Comparison of ENCODE assay signal across 8 cellular contexts in genomic region chr11:122656073-122656630, GRCh38. TPM values are rescaled to one million over a fixed set of nuclear protein-coding genes. Genes with fewer than 3 reads are reported as not detected.
DNase-seq lines count a peak whose midpoint lies in the region; ATAC-seq and TF ChIP-seq lines count a peak whose summit lies in the region.

No MANE protein-coding gene starts in this region.

- peaks cover 52% of the 10 kb centered on the region for H3K27me3 Mint-ChIP-seq in activated CD4-positive, alpha-beta T cell treated with anti-CD3 and anti-CD28 coated beads, Interleukin-2, amount 10 ng/mL, durations not matched to agents 24 days and 14 days

- intact Hi-C loops in activated CD4-positive, alpha-beta T cell treated with anti-CD3 and anti-CD28 coated beads, Interleukin-2, amount 10 ng/mL, durations not matched to agents 24 days and 14 days (cut with micrococcal nuclease): loop anchor here (2.0 to 10.0 kb wide), 3 partner anchors 15 to 199 kb away; no protein-coding TSS in a partner anchor
- intact Hi-C loops in colonic mucosa (cut with DNase I): no loop called here
- intact Hi-C loops in lower lobe of right lung (cut with DNase I): no loop called here

- H3K27me3 ChIP-seq in H7 (ENCODE audit: control insufficient read depth, insufficient read depth, low read length) (peaks cover 13% of the 10 kb centered on the region), colonic mucosa (no peaks in the 10 kb centered on the region), lower lobe of right lung (ENCODE audit: low read depth) (no peaks in the 10 kb centered on the region)

- ATAC-seq in lower lobe of right lung: peak; percentile 81

- H3K36me3 ChIP-seq in H7 (replicated peaks; ENCODE audit: control insufficient read depth, insufficient read depth, low read length): no peaks in the 10 kb centered on the region
- H3K36me3 ChIP-seq in colonic mucosa: no peaks in the 10 kb centered on the region
- H3K36me3 ChIP-seq in lower lobe of right lung: no peaks in the 10 kb centered on the region

- peaks cover 5% of the 10 kb centered on the region for H3K36me3 Mint-ChIP-seq in activated CD4-positive, alpha-beta T cell treated with anti-CD3 and anti-CD28 coated beads, Interleukin-2, amount 10 ng/mL, durations not matched to agents 24 days and 14 days (ENCODE audit: low read depth)

- DNase-seq in GM04504 (ENCODE audit: low read depth): peak; percentile 45
- DNase-seq in H7: peak; percentile 85
- DNase-seq in LoVo (ENCODE audit: low spot score): peak; percentile 51
- peak; percentile 83 for DNase-seq in activated CD4-positive, alpha-beta T cell treated with anti-CD3 and anti-CD28 coated beads, Interleukin-2, amount 10 ng/mL, durations not matched to agents 24 days and 14 days
- peak; percentile 44 for DNase-seq in colonic mucosa
- peak; percentile 75 for DNase-seq in lower lobe of right lung
- peak; percentile 24 to 40 (median 29) for DNase-seq in stimulated activated CD4-positive, alpha-beta T cell treated with anti-CD3 and anti-CD28 coated beads, TNF-alpha, amount 100 ng/mL, for 48 hours (ENCODE audit: low read depth in 3 of 3)
- no peak for DNase-seq in superior temporal gyrus (ENCODE audit: extremely low spot score)

- peak overlapping the region; percentile 86 for H3K27ac Mint-ChIP-seq in activated CD4-positive, alpha-beta T cell treated with anti-CD3 and anti-CD28 coated beads, Interleukin-2, amount 10 ng/mL, durations not matched to agents 24 days and 14 days

- peak overlapping the region; percentile 67 for H3K27ac ChIP-seq in colonic mucosa
- peak overlapping the region; percentile 87 for H3K27ac ChIP-seq in lower lobe of right lung

- no peak for TF ChIP-seq CTCF in colonic mucosa (IDR thresholded peaks at IDR 0.05)
- TF ChIP-seq CTCF in lower lobe of right lung (IDR thresholded peaks at IDR 0.05): no peak

- H3K4me3 ChIP-seq in H7 (ENCODE audit: insufficient read depth, low read depth, low read length): peak overlapping the region; percentile 79
- H3K4me3 ChIP-seq in colonic mucosa: peak overlapping the region; percentile 56
- peak overlapping the region; percentile 94 for H3K4me3 ChIP-seq in lower lobe of right lung

- no peaks in the 10 kb centered on the region for H3K4me1 ChIP-seq in colonic mucosa
- peaks cover 51% of the 10 kb centered on the region for H3K4me1 ChIP-seq in lower lobe of right lung

- H3K9me3 Mint-ChIP-seq in activated CD4-positive, alpha-beta T cell treated with anti-CD3 and anti-CD28 coated beads, Interleukin-2, amount 10 ng/mL, durations not matched to agents 24 days and 14 days: no peaks in the 10 kb centered on the region

- H3K4me1 Mint-ChIP-seq in activated CD4-positive, alpha-beta T cell treated with anti-CD3 and anti-CD28 coated beads, Interleukin-2, amount 10 ng/mL, durations not matched to agents 24 days and 14 days: peaks cover 17% of the 10 kb centered on the region

- peak overlapping the region; percentile 74 to 83 for H3K9ac ChIP-seq in colonic mucosa (ENCODE audit: low read depth in 2 of 2, low read length in 2 of 2)

- H3K9me3 ChIP-seq in colonic mucosa: no peaks in the 10 kb centered on the region
- no peaks in the 10 kb centered on the region for H3K9me3 ChIP-seq in lower lobe of right lung

- H3K4me3 Mint-ChIP-seq in activated CD4-positive, alpha-beta T cell treated with anti-CD3 and anti-CD28 coated beads, Interleukin-2, amount 10 ng/mL, durations not matched to agents 24 days and 14 days: peak overlapping the region; percentile 97

RNA-seq across cellular contexts. Expression of gene UBASH3B, which starts 0.6 kb away (rescaled TPM):
- total RNA-seq in H7 (2014; rRNA removed; shearing (Covaris generic)): 8.1 and 15.9 TPM in 2 replicates
- total RNA-seq in activated CD4-positive, alpha-beta T cell treated with anti-CD3 and anti-CD28 coated beads, Interleukin-2, amount 10 ng/mL, durations not matched to agents 24 days and 14 days: 10.9 and 14.8 TPM in 2 replicates
- total RNA-seq in colonic mucosa: 1 to 10 TPM; 3.7 to 5.8 TPM
- 64.7 TPM for total RNA-seq in lower lobe of right lung
